Comparison of ENCODE assay signal across 24 cellular contexts in the genomic region with DNA sequence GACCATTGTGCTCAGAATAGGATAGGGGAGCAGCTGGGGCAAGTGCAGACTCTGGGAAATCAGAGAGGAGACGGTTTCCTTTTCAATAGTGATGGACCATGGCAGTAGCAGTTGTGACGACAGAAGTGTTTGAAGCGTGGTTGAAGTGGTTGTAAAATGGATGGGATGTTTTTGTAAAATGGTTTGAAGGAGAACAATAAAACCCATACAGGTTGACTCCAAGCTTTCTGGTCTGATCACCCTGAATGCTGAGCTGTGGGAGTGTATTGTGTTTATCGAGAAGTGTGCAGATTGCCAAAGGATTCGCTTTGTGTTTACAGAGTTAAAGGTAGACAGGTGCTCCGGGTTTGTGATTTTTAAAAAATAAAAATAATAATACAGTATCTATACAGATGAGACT.
"Had no signal": no experiment of that assay in that cellular context is flagged by ENCODE, and none has a peak within 500 bp of the region (broad histone marks: within the 10 kb centered on the region; RNA-seq: fewer than 3 reads in every experiment).

No MANE protein-coding gene starts in this region.

- H3K27ac ChIP-seq: body of pancreas, colonic mucosa, right atrium auricular region, tibial nerve, vagina had no signal

- DNase-seq: activated CD4-positive, alpha-beta T cell treated with anti-CD3 and anti-CD28 coated beads, Interleukin-2, amount 10 ng/mL, durations not matched to agents 7 days and 5 days; activated CD8-positive, alpha-beta memory T cell treated with anti-CD3 and anti-CD28 coated beads for 24 hours; activated gamma-delta T cell treated with Interleukin-2 at 50 U/mL for 16 hours; activated naive CD8-positive, alpha-beta T cell treated with anti-CD3 and anti-CD28 coated beads for 36 hours; amygdala; body of pancreas; central memory CD4-positive, alpha-beta T cell; colonic mucosa; effector CD4-positive, alpha-beta T cell; foreskin fibroblast; glutamatergic neuron; hypothalamus; kidney; left ventricle myocardium superior; mesenchymal stem cell; small intestine; stimulated activated CD4-positive, alpha-beta T cell treated with anti-CD3 and anti-CD28 coated beads, Interleukin-4, amount 100 ng/mL, for 4 hours; stimulated activated CD8-positive, alpha-beta memory T cell treated with anti-CD3 and anti-CD28 coated beads, Interleukin-4, amount 100 ng/mL, for 48 hours; stimulated activated naive CD4-positive, alpha-beta T cell treated with Interleukin-2 at 50 U/mL for 16 hours; substantia nigra had no signal

- H3K36me3 ChIP-seq: colonic mucosa, right atrium auricular region, tibial nerve, vagina had no signal

- H3K4me1 ChIP-seq: body of pancreas, colonic mucosa, right atrium auricular region, vagina had no signal

- H3K4me3 ChIP-seq: body of pancreas, colonic mucosa, right atrium auricular region, tibial nerve, vagina had no signal

- H3K9me3 ChIP-seq: body of pancreas, colonic mucosa, right atrium auricular region, vagina had no signal

- ATAC-seq: body of pancreas; left ventricle myocardium superior; natural killer cell treated with Interleukin-12 subunit alpha and Interleukin-12 subunit beta and Interleukin-15 and Interleukin-18, amount 100 ng/mL, for 72 hours had no signal

- H3K27me3 ChIP-seq: body of pancreas, colonic mucosa, right atrium auricular region, tibial nerve, vagina had no signal
